ENCODE assay signal across 19 cellular contexts in genomic region chr10:66467042-66467441, GRCh38.
"Had no signal": no experiment of that assay in that cellular context is flagged by ENCODE, and none has a peak within 500 bp of the region (broad histone marks: within the 10 kb centered on the region; RNA-seq: fewer than 3 reads in every experiment).

No MANE protein-coding gene starts in this region.

- H3K9me3 ChIP-seq: colonic mucosa, esophagus muscularis mucosa, gastrocnemius medialis, heart right ventricle, lower lobe of right lung, mucosa of descending colon had no signal

- ATAC-seq: effector memory CD8-positive, alpha-beta T cell; gastrocnemius medialis; heart right ventricle; left cardiac atrium; left lung; left ventricle myocardium superior; lower lobe of right lung; mucosa of descending colon had no signal

- H3K4me1 ChIP-seq: colonic mucosa, esophagus muscularis mucosa, gastrocnemius medialis, heart right ventricle, left lung, lower lobe of right lung had no signal

- H3K27me3 ChIP-seq: colonic mucosa, esophagus muscularis mucosa, gastrocnemius medialis, heart right ventricle, left lung had no signal

- H3K36me3 ChIP-seq: colonic mucosa, esophagus muscularis mucosa, gastrocnemius medialis, heart right ventricle, left lung, lower lobe of right lung had no signal

- DNase-seq: colonic mucosa; cortex of kidney; effector CD8-positive, alpha-beta T cell; effector memory CD8-positive, alpha-beta T cell; endodermal cell; foreskin melanocyte; gastrocnemius medialis; glutamatergic neuron; head of caudate nucleus; heart right ventricle; hippocampal formation; left cardiac atrium; left lung; left ventricle myocardium superior; lower lobe of right lung; mesenchymal stem cell; mucosa of descending colon; naive B cell had no signal

- H3K4me3 ChIP-seq: colonic mucosa, esophagus muscularis mucosa, gastrocnemius medialis, heart right ventricle, left lung, lower lobe of right lung, mucosa of descending colon had no signal

- H3K27ac ChIP-seq: colonic mucosa, esophagus muscularis mucosa, gastrocnemius medialis, heart right ventricle, left lung, lower lobe of right lung had no signal
